In genomic region chr22:35418088-35418487, GRCh38 we compare ENCODE assay signal across 23 cellular contexts.
A peak's percentile ranks its signal among the peaks of the same experiment; 100 is the strongest.
DNase-seq lines count a peak whose midpoint lies in the region; ATAC-seq lines count a peak whose summit lies in the region.
"Had no signal": no experiment of that assay in that cellular context is flagged by ENCODE, and none has a peak within 500 bp of the region (broad histone marks: within the 10 kb centered on the region; RNA-seq: fewer than 3 reads in every experiment).

No MANE protein-coding gene starts in this region.

- H3K27ac Mint-ChIP-seq in stimulated activated effector memory CD8-positive, alpha-beta T cell treated with anti-CD3 and anti-CD28 coated beads, Interleukin-12 subunit alpha, Interleukin-12 subunit beta, amount 100 ng/mL, for 72 hours: no peak overlapping the region
- H3K27ac Mint-ChIP-seq: B cell had no signal

- no peaks in the 10 kb centered on the region for H3K9me3 ChIP-seq in adipocyte (ENCODE audit: control insufficient read depth, low read length)
- H3K9me3 ChIP-seq: colonic mucosa, gastrocnemius medialis, SJSA1, spleen had no signal

- no peak overlapping the region for H3K4me3 Mint-ChIP-seq in stimulated activated effector memory CD8-positive, alpha-beta T cell treated with anti-CD3 and anti-CD28 coated beads, Interleukin-12 subunit alpha, Interleukin-12 subunit beta, amount 100 ng/mL, for 72 hours
- H3K4me3 Mint-ChIP-seq: activated CD8-positive, alpha-beta T cell treated with anti-CD3 and anti-CD28 coated beads, Interleukin-2, amount 10 ng/mL, durations not matched to agents 7 days and 5 days; B cell; neural crest cell had no signal

- H3K4me1 Mint-ChIP-seq in stimulated activated effector memory CD8-positive, alpha-beta T cell treated with anti-CD3 and anti-CD28 coated beads, Interleukin-12 subunit alpha, Interleukin-12 subunit beta, amount 100 ng/mL, for 72 hours: no peaks in the 10 kb centered on the region
- H3K4me1 Mint-ChIP-seq: neural crest cell had no signal

- H3K4me1 ChIP-seq in adipocyte (ENCODE audit: control insufficient read depth, insufficient read depth, low read length): peaks cover 3% of the 10 kb centered on the region
- H3K4me1 ChIP-seq: colonic mucosa, gastrocnemius medialis, SJSA1 had no signal

- peaks cover 100% of the 10 kb centered on the region for H3K36me3 Mint-ChIP-seq in stimulated activated effector memory CD8-positive, alpha-beta T cell treated with anti-CD3 and anti-CD28 coated beads, Interleukin-12 subunit alpha, Interleukin-12 subunit beta, amount 100 ng/mL, for 72 hours

- peaks cover 11% of the 10 kb centered on the region for H3K36me3 ChIP-seq in adipocyte (ENCODE audit: control insufficient read depth, insufficient read depth, low read length, severe bottlenecking)
- H3K36me3 ChIP-seq: colonic mucosa had no signal

- ATAC-seq in GM21423 (IDR thresholded peaks at IDR 0.05; ENCODE audit: unreplicated experiment) (no peak), HG03342 (IDR thresholded peaks at IDR 0.05; ENCODE audit: unreplicated experiment) (no peak)
- ATAC-seq in stimulated activated effector memory CD8-positive, alpha-beta T cell treated with anti-CD3 and anti-CD28 coated beads, Interleukin-12 subunit alpha, Interleukin-12 subunit beta, amount 100 ng/mL, for 72 hours: no peak
- ATAC-seq: activated CD8-positive, alpha-beta T cell treated with anti-CD3 and anti-CD28 coated beads, Interleukin-2, amount 10 ng/mL, durations not matched to agents 7 days and 5 days; gastrocnemius medialis had no signal

- H3K9me3 Mint-ChIP-seq in stimulated activated effector memory CD8-positive, alpha-beta T cell treated with anti-CD3 and anti-CD28 coated beads, Interleukin-12 subunit alpha, Interleukin-12 subunit beta, amount 100 ng/mL, for 72 hours: no peaks in the 10 kb centered on the region
- H3K9me3 Mint-ChIP-seq: neural crest cell had no signal

- peak; percentile 57 for DNase-seq in AG08395 (ENCODE audit: low spot score)
- DNase-seq in ELR (ENCODE audit: low read depth): peak; percentile 38
- DNase-seq in adipocyte (ENCODE audit: low read depth): peak; percentile 64
- peak; percentile 55 for DNase-seq in iris pigment epithelial cell (ENCODE audit: low read depth)
- no peak for DNase-seq in retina
- DNase-seq in stimulated activated effector memory CD8-positive, alpha-beta T cell treated with anti-CD3 and anti-CD28 coated beads, Interleukin-12 subunit alpha, Interleukin-12 subunit beta, amount 100 ng/mL, for 72 hours (ENCODE audit: low spot score in 2 of 2): no peak
- DNase-seq: activated CD4-positive, CD25-positive, alpha-beta regulatory T cell; activated CD8-positive, alpha-beta T cell treated with anti-CD3 and anti-CD28 coated beads, Interleukin-2, amount 10 ng/mL, durations not matched to agents 7 days and 5 days; activated naive CD4-positive, alpha-beta T cell treated with anti-CD3 and anti-CD28 coated beads, Interleukin-2, amount 50 U/mL, for 16 hours; activated T-cell treated with anti-CD3 and anti-CD28 coated beads, Interleukin-2, amount 50 U/mL, for 48 hours; Calu3; colonic mucosa; gastrocnemius medialis; midbrain; NCI-H146; OCI-M1; spleen; stimulated activated CD4-positive, alpha-beta T cell treated with anti-CD3 and anti-CD28 coated beads, Interleukin-4, amount 100 ng/mL, for 4 hours had no signal

- no peak overlapping the region for H3K4me3 ChIP-seq in adipocyte (ENCODE audit: low read length)
- H3K4me3 ChIP-seq: colonic mucosa, gastrocnemius medialis, SJSA1, spleen had no signal

- no peak overlapping the region for H3K9ac ChIP-seq in adipocyte (ENCODE audit: low read length)

- no peaks in the 10 kb centered on the region for H3K27me3 ChIP-seq in adipocyte (replicated peaks; ENCODE audit: control insufficient read depth, insufficient read depth, low read length)
- H3K27me3 ChIP-seq: colonic mucosa, gastrocnemius medialis, SJSA1, spleen had no signal

Comparison
In these comparisons a context has a peak if more than half of its experiments do, and no peak if none do; other contexts are left out.
1. DNase-seq: peak in AG08395 (single experiment), ELR (single experiment), adipocyte (single experiment) and iris pigment epithelial cell (single experiment); none in retina (single experiment) and stimulated activated effector memory CD8-positive, alpha-beta T cell treated with anti-CD3 and anti-CD28 coated beads, Interleukin-12 subunit alpha, Interleukin-12 subunit beta, amount 100 ng/mL, for 72 hours (0 of 2).